Comparison of ENCODE assay signal across 14 cellular contexts in the genomic region with DNA sequence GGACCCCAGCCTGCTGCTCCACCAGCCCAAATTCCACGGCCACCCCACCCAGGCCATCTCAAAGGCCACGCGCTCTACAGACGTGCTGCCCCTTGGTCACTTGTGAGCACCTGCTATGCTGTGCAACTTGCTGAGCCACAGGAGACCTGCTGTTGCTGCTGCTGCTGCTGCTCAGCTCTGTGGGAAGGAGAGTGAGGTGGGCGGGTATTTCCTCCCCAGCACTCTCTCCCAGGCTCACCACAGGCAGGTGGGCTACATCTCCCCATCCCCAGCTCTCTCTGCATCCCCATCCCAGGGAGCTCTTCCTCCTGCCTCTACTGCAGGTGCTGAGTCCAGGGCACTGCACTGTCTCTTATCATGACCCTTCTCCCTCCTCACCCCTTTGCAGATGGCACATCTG.
"Had no signal": no experiment of that assay in that cellular context is flagged by ENCODE, and none has a peak within 500 bp of the region (broad histone marks: within the 10 kb centered on the region; RNA-seq: fewer than 3 reads in every experiment).

No MANE protein-coding gene starts in this region.

- H3K4me1 ChIP-seq: left lung had no signal

- H3K4me3 ChIP-seq: left lung had no signal

- H3K4me3 Mint-ChIP-seq: activated CD4-positive, alpha-beta memory T cell treated with anti-CD3 and anti-CD28 coated beads for 36 hours had no signal

- H3K27me3 ChIP-seq: left lung had no signal

- H3K36me3 Mint-ChIP-seq: activated CD4-positive, alpha-beta memory T cell treated with anti-CD3 and anti-CD28 coated beads for 36 hours; naive B cell had no signal

- H3K27ac Mint-ChIP-seq: activated CD4-positive, alpha-beta memory T cell treated with anti-CD3 and anti-CD28 coated beads for 36 hours; activated T-cell treated with anti-CD3 and anti-CD28 coated beads, Interleukin-2, amount 50 U/mL, for 72 hours; naive B cell had no signal

- ATAC-seq: activated CD4-positive, CD25-positive, alpha-beta regulatory T cell treated with anti-CD3 and anti-CD28 coated beads, Interleukin-2, amount 50 U/mL, for 24 hours; activated T-cell treated with anti-CD3 and anti-CD28 coated beads, Interleukin-2, amount 50 U/mL, for 72 hours; left lung had no signal

- H3K36me3 ChIP-seq: left lung had no signal

- H3K27me3 Mint-ChIP-seq: activated CD4-positive, alpha-beta memory T cell treated with anti-CD3 and anti-CD28 coated beads for 36 hours had no signal

- DNase-seq: activated CD4-positive, alpha-beta memory T cell treated with anti-CD3 and anti-CD28 coated beads for 36 hours; activated CD8-positive, alpha-beta memory T cell treated with anti-CD3 and anti-CD28 coated beads, Interleukin-2, amount 50 U/mL, for 48 hours; activated gamma-delta T cell treated with Interleukin-2 at 50 U/mL for 16 hours; activated T-cell treated with anti-CD3 and anti-CD28 coated beads, Interleukin-2, amount 50 U/mL, for 72 hours; kidney; left lung; naive B cell; nucleus accumbens; posterior cingulate gyrus; retina; stimulated activated CD4-positive, alpha-beta T cell treated with anti-CD3 and anti-CD28 coated beads, Interleukin-12 subunit alpha, Interleukin-12 subunit beta, amount 100 ng/mL, for 4 hours; stimulated activated CD4-positive, alpha-beta T cell treated with anti-CD3 and anti-CD28 coated beads, Interleukin-2, amount 100 ng/mL, for 24 hours; T1000 had no signal

- H3K27ac ChIP-seq: left lung had no signal

- H3K4me1 Mint-ChIP-seq: naive B cell had no signal

- H3K9me3 ChIP-seq: left lung had no signal
